ENCODE assay signal across 28 cellular contexts in the genomic region with DNA sequence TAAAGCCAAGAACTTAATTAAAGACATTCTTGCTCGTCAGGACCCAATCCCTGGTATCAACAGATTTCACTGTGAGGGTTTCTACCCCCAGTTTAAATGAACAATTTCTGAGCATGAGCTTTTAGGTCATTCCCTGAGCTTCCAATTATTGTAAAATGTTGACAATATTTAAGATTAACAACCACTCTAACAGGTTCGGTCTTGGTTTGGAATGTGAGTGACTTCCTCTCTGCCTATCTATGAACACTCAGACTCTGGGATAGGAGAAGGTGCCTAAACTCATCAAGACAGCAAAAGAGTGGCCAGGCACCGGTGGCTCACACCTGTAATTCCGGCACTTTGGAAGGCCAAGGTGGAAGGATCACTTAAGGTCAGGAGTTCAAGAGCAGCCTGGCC.
DNase-seq lines count a peak whose midpoint lies in the region; ATAC-seq, FAIRE-seq and TF ChIP-seq lines count a peak whose summit lies in the region.
"Had no signal": no experiment of that assay in that cellular context is flagged by ENCODE, and none has a peak within 500 bp of the region (broad histone marks: within the 10 kb centered on the region; RNA-seq: fewer than 3 reads in every experiment).

No MANE protein-coding gene starts in this region.

- no peak for FAIRE-seq in bronchial epithelial cell (lab: Jason Lieb, UNC)
- peak; percentile 83 for FAIRE-seq in keratinocyte (lab: Jason Lieb, UNC)
- FAIRE-seq: GM12878, HepG2, K562 had no signal

- no peak for DNase-seq in SK-N-SH
- DNase-seq in bronchial epithelial cell (ENCODE audit: low read depth) = peak; percentile 39
- no peak for DNase-seq in keratinocyte (ENCODE audit: low read depth, low spot score)
- no peak for DNase-seq in Ammon's horn (ENCODE audit: low spot score)
- DNase-seq: AML-193; CD8-positive, alpha-beta memory T cell; DMS 273 treated with DMSO at 0.1 percent for 48 hours; DMS79; GDM1; GOT3; MG63; NCI-H1105 treated with DMSO at 0.1 percent for 48 hours; NCI-H146; NCI-H1930; NCI-H2107; NCI-H446; NCI-H526; SHP77 had no signal

- dilution Hi-C loops in keratinocyte (cut with MboI; ENCODE audit: extremely low pct_ligation_motif_present, low sequenced_read_pairs) = no loop called here

- H3K9me3 ChIP-seq in SK-N-SH = no peaks in the 10 kb centered on the region
- no peaks in the 10 kb centered on the region for H3K9me3 ChIP-seq in keratinocyte (ENCODE audit: control insufficient read depth, low read depth, low read length)
- H3K9me3 ChIP-seq: MG63 had no signal

- H3F3A ChIP-seq in SK-N-SH (replicated peaks; ENCODE audit: insufficient read depth) = no peaks in the 10 kb centered on the region

- H3K27ac ChIP-seq in SK-N-SH (ENCODE audit: low read depth in 2 of 2, low read length in 1 of 2) (peak overlapping the region in 1 of 2 experiments; percentile 62; a peak in 2 of 4 replicates), keratinocyte (ENCODE audit: control insufficient read depth, insufficient read depth, low read length) (peak overlapping the region; percentile 32)
- H3K27ac ChIP-seq: 22Rv1, C4-2B, RWPE1 had no signal

- H3K36me3 ChIP-seq in SK-N-SH (replicated peaks in 1 of 2; ENCODE audit: control insufficient read depth in 1 of 2, insufficient read depth in 2 of 2, low read length in 1 of 2) = peaks cover 0 to 3% of the 10 kb centered on the region in 2 experiments
- no peaks in the 10 kb centered on the region for H3K36me3 ChIP-seq in bronchial epithelial cell (ENCODE audit: control insufficient read depth, insufficient read depth, low read length)
- peaks cover 3 to 9% of the 10 kb centered on the region in 2 experiments for H3K36me3 ChIP-seq in keratinocyte (ENCODE audit: control insufficient read depth in 2 of 2, extremely low read depth in 1 of 2, insufficient read depth in 2 of 2, low read length in 2 of 2)
- H3K36me3 ChIP-seq: MG63 had no signal

- TF ChIP-seq CTCF in SK-N-SH (IDR thresholded peaks at IDR 0.05) (no peak), bronchial epithelial cell (IDR thresholded peaks at IDR 0.05; ENCODE audit: insufficient read depth, low read length, severe bottlenecking) (no peak), keratinocyte (optimal IDR thresholded peaks at IDR 0.05 in 1 of 3, IDR thresholded peaks at IDR 0.05 in 1 of 3, conservative IDR thresholded peaks at IDR 0.05 in 1 of 3; ENCODE audit: extremely low read depth in 1 of 3, insufficient read depth in 2 of 3, low read length in 3 of 3) (no peak)

- H3K79me2 ChIP-seq in SK-N-SH (ENCODE audit: insufficient read depth) (no peaks in the 10 kb centered on the region), keratinocyte (ENCODE audit: control insufficient read depth, insufficient read depth, low read length) (no peaks in the 10 kb centered on the region)

- H3K27me3 ChIP-seq in SK-N-SH (ENCODE audit: insufficient read depth) = no peaks in the 10 kb centered on the region
- H3K27me3 ChIP-seq in bronchial epithelial cell (ENCODE audit: control insufficient read depth, insufficient read depth, low read length) = no peaks in the 10 kb centered on the region
- no peaks in the 10 kb centered on the region for H3K27me3 ChIP-seq in keratinocyte (ENCODE audit: control insufficient read depth, extremely low read depth, insufficient read depth, low read length)
- H3K27me3 ChIP-seq: MG63 had no signal

- ATAC-seq in SK-N-SH treated with all-trans-retinoic acid at 6 μM for 48 hours = peak; percentile 30; the same call in 2 of the 3 replicates
- no peak for ATAC-seq in HG02642 (IDR thresholded peaks at IDR 0.05; ENCODE audit: poor library complexity, unreplicated experiment)
- ATAC-seq in HG03342 (IDR thresholded peaks at IDR 0.05; ENCODE audit: unreplicated experiment) = no peak
- ATAC-seq: GM12878, HepG2, K562, Panc1 had no signal

- no peaks in the 10 kb centered on the region for H3K9me1 ChIP-seq in keratinocyte (ENCODE audit: control insufficient read depth, extremely low read depth, insufficient read depth, low read length)

- WGBS in SK-N-SH (ENCODE audit: low lambda C conversion rate) = 73% methylated on average over 4 of the region's 4 CpGs

- no peak for TF ChIP-seq RAD21 in SK-N-SH (IDR thresholded peaks at IDR 0.05; ENCODE audit: low read length)

- H4K20me1 ChIP-seq in SK-N-SH (ENCODE audit: insufficient read depth) (no peaks in the 10 kb centered on the region), keratinocyte (ENCODE audit: control insufficient read depth, extremely low read depth, insufficient read depth, low read length) (no peaks in the 10 kb centered on the region)

- H3K4me1 ChIP-seq in SK-N-SH (ENCODE audit: control insufficient read depth in 1 of 2, insufficient read depth in 2 of 2, low read depth in 1 of 2, low read length in 1 of 2) = peaks cover 0 to 15% of the 10 kb centered on the region in 2 experiments; a peak in 2 of 4 replicates
- peaks cover 16% of the 10 kb centered on the region for H3K4me1 ChIP-seq in keratinocyte (ENCODE audit: control insufficient read depth, extremely low read depth, insufficient read depth, low read length)

- TF ChIP-seq EP300 in SK-N-SH (IDR thresholded peaks at IDR 0.05; ENCODE audit: borderline replicate concordance in 1 of 2, low read depth in 1 of 2, low read length in 1 of 2) = no peak

- H3K4me2 ChIP-seq in SK-N-SH = no peak overlapping the region
- peak overlapping the region; percentile 65 for H3K4me2 ChIP-seq in keratinocyte (ENCODE audit: control insufficient read depth, extremely low read depth, insufficient read depth, low read depth, low read length)

- H3K9me2 ChIP-seq in SK-N-SH = no peaks in the 10 kb centered on the region

- H2AFZ ChIP-seq in SK-N-SH (ENCODE audit: low read depth) (no peak overlapping the region), keratinocyte (ENCODE audit: control insufficient read depth, low read length) (no peak overlapping the region)

- POLR2A ChIA-PET in SK-N-SH (lab: Yijun Ruan, JAX) = no interaction called here

- CTCF ChIA-PET in SK-N-SH (lab: Yijun Ruan, JAX) = interaction anchor here (2.0 kb wide), 1 partner anchor 77 kb away, joined by 5 read pairs; no protein-coding TSS in a partner anchor

- no peak overlapping the region for H3K9ac ChIP-seq in SK-N-SH
- H3K9ac ChIP-seq in keratinocyte (ENCODE audit: control insufficient read depth, extremely low read depth, insufficient read depth, low read length) = no peak overlapping the region

- H3K4me3 ChIP-seq in SK-N-SH (ENCODE audit: low read depth in 2 of 2, low read length in 1 of 2) (no peak overlapping the region), bronchial epithelial cell (ENCODE audit: low read depth, low read length) (no peak overlapping the region), keratinocyte (ENCODE audit: control insufficient read depth in 2 of 3, extremely low read depth in 1 of 3, insufficient read depth in 2 of 3, low read depth in 1 of 3, low read length in 3 of 3) (peak overlapping the region in 1 of 3 experiments; percentile 27)
- H3K4me3 ChIP-seq: GM12878, K562, MG63 had no signal

TF ChIP-seq in SK-N-SH treated with all-trans-retinoic acid at 6 μM for 48 hours, 23 proteins besides CTCF, POLR2A, EP300 and RAD21:
- no peak for TF ChIP-seq GLIS3 (CRISPR knock-in tag; IDR thresholded peaks at IDR 0.05)
- no peak for TF ChIP-seq SNAI2 (CRISPR knock-in tag; IDR thresholded peaks at IDR 0.05)
TF ChIP-seq in SK-N-SH treated with all-trans-retinoic acid at 6 μM for 48 hours: peak in this region for 0.

TF ChIP-seq in SK-N-SH, 30 proteins besides CTCF, POLR2A, EP300 and RAD21 (continues in another document):
- TF ChIP-seq MXI1 (IDR thresholded peaks at IDR 0.05; ENCODE audit: low read depth, low read length) (no peak), SMC3 (IDR thresholded peaks at IDR 0.05; ENCODE audit: low read depth, low read length) (no peak), FOXM1 (IDR thresholded peaks at IDR 0.05; ENCODE audit: low read depth) (no peak), YY1 (IDR thresholded peaks at IDR 0.05; ENCODE audit: low read depth) (no peak)
- TF ChIP-seq, protein P1, sequence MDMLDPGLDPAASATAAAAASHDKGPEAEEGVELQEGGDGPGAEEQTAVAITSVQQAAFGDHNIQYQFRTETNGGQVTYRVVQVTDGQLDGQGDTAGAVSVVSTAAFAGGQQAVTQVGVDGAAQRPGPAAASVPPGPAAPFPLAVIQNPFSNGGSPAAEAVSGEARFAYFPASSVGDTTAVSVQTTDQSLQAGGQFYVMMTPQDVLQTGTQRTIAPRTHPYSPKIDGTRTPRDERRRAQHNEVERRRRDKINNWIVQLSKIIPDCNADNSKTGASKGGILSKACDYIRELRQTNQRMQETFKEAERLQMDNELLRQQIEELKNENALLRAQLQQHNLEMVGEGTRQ (IDR thresholded peaks at IDR 0.05; ENCODE audit: borderline replicate concordance, low read depth, low read length) = no peak
- TF ChIP-seq, protein P2, sequence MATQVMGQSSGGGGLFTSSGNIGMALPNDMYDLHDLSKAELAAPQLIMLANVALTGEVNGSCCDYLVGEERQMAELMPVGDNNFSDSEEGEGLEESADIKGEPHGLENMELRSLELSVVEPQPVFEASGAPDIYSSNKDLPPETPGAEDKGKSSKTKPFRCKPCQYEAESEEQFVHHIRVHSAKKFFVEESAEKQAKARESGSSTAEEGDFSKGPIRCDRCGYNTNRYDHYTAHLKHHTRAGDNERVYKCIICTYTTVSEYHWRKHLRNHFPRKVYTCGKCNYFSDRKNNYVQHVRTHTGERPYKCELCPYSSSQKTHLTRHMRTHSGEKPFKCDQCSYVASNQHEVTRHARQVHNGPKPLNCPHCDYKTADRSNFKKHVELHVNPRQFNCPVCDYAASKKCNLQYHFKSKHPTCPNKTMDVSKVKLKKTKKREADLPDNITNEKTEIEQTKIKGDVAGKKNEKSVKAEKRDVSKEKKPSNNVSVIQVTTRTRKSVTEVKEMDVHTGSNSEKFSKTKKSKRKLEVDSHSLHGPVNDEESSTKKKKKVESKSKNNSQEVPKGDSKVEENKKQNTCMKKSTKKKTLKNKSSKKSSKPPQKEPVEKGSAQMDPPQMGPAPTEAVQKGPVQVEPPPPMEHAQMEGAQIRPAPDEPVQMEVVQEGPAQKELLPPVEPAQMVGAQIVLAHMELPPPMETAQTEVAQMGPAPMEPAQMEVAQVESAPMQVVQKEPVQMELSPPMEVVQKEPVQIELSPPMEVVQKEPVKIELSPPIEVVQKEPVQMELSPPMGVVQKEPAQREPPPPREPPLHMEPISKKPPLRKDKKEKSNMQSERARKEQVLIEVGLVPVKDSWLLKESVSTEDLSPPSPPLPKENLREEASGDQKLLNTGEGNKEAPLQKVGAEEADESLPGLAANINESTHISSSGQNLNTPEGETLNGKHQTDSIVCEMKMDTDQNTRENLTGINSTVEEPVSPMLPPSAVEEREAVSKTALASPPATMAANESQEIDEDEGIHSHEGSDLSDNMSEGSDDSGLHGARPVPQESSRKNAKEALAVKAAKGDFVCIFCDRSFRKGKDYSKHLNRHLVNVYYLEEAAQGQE (IDR thresholded peaks at IDR 0.05; ENCODE audit: low read depth, low read length) = no peak
- TF ChIP-seq, protein P3, sequence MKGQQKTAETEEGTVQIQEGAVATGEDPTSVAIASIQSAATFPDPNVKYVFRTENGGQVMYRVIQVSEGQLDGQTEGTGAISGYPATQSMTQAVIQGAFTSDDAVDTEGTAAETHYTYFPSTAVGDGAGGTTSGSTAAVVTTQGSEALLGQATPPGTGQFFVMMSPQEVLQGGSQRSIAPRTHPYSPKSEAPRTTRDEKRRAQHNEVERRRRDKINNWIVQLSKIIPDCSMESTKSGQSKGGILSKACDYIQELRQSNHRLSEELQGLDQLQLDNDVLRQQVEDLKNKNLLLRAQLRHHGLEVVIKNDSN (IDR thresholded peaks at IDR 0.05; ENCODE audit: borderline replicate concordance, low read depth) = no peak
